In the genomic region with DNA sequence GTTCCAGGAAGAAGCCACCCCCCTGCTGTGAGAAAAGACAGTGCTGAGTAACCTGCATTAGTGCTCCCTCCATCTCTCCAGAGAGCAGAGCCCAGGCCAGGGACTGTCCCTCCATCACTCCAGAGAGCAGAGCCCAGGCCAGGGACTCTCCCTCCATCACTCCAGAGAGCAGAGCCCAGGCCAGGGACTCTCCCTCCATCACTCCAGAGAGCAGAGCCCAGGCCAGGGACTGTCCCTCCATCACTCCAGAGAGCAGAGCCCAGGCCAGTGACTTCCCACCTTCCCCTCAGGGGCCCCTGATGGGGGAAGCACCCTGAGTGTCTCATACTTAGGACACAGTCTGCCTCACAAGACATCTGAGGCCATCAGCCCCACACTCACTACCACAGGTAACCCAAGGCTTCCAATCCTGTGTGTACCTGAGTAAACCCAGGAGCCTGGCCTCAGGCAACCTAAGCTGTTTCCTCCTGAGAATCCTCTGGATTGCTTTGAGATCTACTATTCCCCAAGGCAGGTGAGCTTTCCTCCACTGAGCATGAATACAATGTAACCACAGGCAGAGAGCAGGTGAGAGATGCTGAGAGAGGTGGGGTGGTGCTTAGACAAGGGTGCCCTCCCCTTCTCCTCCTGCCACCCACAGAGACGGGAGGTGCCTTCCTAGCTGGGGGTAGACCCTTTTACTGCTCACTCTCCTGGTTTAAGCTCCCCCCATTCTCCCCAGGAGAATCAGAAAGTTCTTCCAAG, we compare ENCODE assay signal across 12 cellular contexts. TPM values are rescaled to one million over a fixed set of nuclear protein-coding genes. Genes with fewer than 3 reads are reported as not detected.
A peak's percentile ranks its signal among the peaks of the same experiment; 100 is the strongest.
DNase-seq lines count a peak whose midpoint lies in the region; ATAC-seq, FAIRE-seq and TF ChIP-seq lines count a peak whose summit lies in the region.
"Had no signal": no experiment of that assay in that cellular context is flagged by ENCODE, and none has a peak within 500 bp of the region (broad histone marks: within the 10 kb centered on the region; RNA-seq: fewer than 3 reads in every experiment).

No MANE protein-coding gene starts in this region.

- intact Hi-C loops in right lobe of liver (cut with DNase I) = no loop called here
- intact Hi-C loops in pancreas (cut with DNase I) = no loop called here

- POLR2A ChIA-PET in HEK293T (lab: Yijun Ruan, JAX) = interaction anchor here (0.6 kb wide), 1 partner anchor 146 kb away, joined by 3 read pairs; no protein-coding TSS in a partner anchor

- H3K36me3 ChIP-seq in H7 (replicated peaks; ENCODE audit: control insufficient read depth, insufficient read depth, low read length) (no peaks in the 10 kb centered on the region), right lobe of liver (no peaks in the 10 kb centered on the region), pancreas (no peaks in the 10 kb centered on the region)
- H3K36me3 ChIP-seq: upper lobe of left lung had no signal

- H3K9me3 ChIP-seq in right lobe of liver (no peaks in the 10 kb centered on the region), pancreas (no peaks in the 10 kb centered on the region)
- H3K9me3 ChIP-seq: upper lobe of left lung had no signal

- CTCF ChIA-PET in HEK293T (lab: Yijun Ruan, JAX) = no interaction called here

- H3K27ac ChIP-seq in right lobe of liver (no peak overlapping the region), pancreas (no peak overlapping the region)
- H3K27ac ChIP-seq: upper lobe of left lung had no signal

- H3K27me3 ChIP-seq in H7 (ENCODE audit: control insufficient read depth, insufficient read depth, low read length) (peaks cover 55% of the 10 kb centered on the region), right lobe of liver (peaks cover 7 to 13% of the 10 kb centered on the region in 2 donors), pancreas (peaks cover 0 to 28% (median 7%) of the 10 kb centered on the region in 4 donors)

- TF ChIP-seq CTCF in GM13976 (IDR thresholded peaks at IDR 0.05; ENCODE audit: borderline replicate concordance, control extremely low read depth, extremely low read depth, insufficient read depth, missing control alignments) = no peak
- no peak for TF ChIP-seq CTCF in right lobe of liver (IDR thresholded peaks at IDR 0.05)
- no peak for TF ChIP-seq CTCF in pancreas (IDR thresholded peaks at IDR 0.05)

- H3K4me1 ChIP-seq in right lobe of liver (peaks cover 0 to 6% (median 0%) of the 10 kb centered on the region in 4 donors), pancreas (peaks cover 0 to 2% (median 0%) of the 10 kb centered on the region in 3 donors)

- no peak for FAIRE-seq in pancreas (lab: Jason Lieb, UNC)

- no peak for TF ChIP-seq POLR2A in right lobe of liver (IDR thresholded peaks at IDR 0.05)

- in situ Hi-C loops in GM13976 (cut with MboI; ENCODE audit: low sequenced_read_pairs, unreplicated experiment) = no loop called here

- H3K4me3 ChIP-seq in H7 (ENCODE audit: insufficient read depth, low read depth, low read length) (no peak overlapping the region), right lobe of liver (no peak overlapping the region), pancreas (no peak overlapping the region)
- H3K4me3 ChIP-seq: upper lobe of left lung had no signal

- ATAC-seq in GM18870 (IDR thresholded peaks at IDR 0.05; ENCODE audit: unreplicated experiment) = peak; percentile 78
- peak; percentile 91 for ATAC-seq in HG03432 (IDR thresholded peaks at IDR 0.05; ENCODE audit: unreplicated experiment)
- ATAC-seq in right lobe of liver = no peak
- ATAC-seq in pancreas = no peak

- WGBS in right lobe of liver (ENCODE audit: insufficient coverage, low coverage, low lambda C conversion rate, missing lambda C conversion rate) = no CpG with 5 or more reads among the region's 1 CpG
- WGBS in pancreas, 2 donors = 17 to 21% methylated on average over 1 of the region's 1 CpG

- DNase-seq in GM13976 (ENCODE audit: low spot score) (peak; percentile 62), H7 (peak; percentile 19), right lobe of liver (no peak), pancreas (no peak), HEK293T (ENCODE audit: extremely low spot score) (no peak), DMS114 treated with DMSO at 0.1 percent for 48 hours (lab: John Stamatoyannopoulos, UW; ENCODE audit: unreplicated experiment) (no peak)
- DNase-seq: activated effector memory CD4-positive, alpha-beta T cell treated with anti-CD3 and anti-CD28 coated beads, Interleukin-2, amount 50 U/mL, for 16 hours; COR-L47; NCI-H146 had no signal

TF ChIP-seq in HEK293T, 16 proteins besides CTCF, POLR2A, EP300 and RAD21:
- TF ChIP-seq HDGF (IDR thresholded peaks at IDR 0.05; ENCODE audit: borderline replicate concordance) (no peak), BHLHE40 (IDR thresholded peaks at IDR 0.05; ENCODE audit: borderline replicate concordance) (no peak)

RNA-seq across cellular contexts. Expression of gene TBXT, which starts 4.9 kb away (rescaled TPM):
- 0.22 and 1.0 TPM in 2 replicates for total RNA-seq in H7 (2014; rRNA removed; shearing (Covaris generic))
- total RNA-seq in right lobe of liver (not detected), pancreas (not detected)
- polyA plus RNA-seq in pancreas = not detected

Comparison
In these comparisons a context has a peak if more than half of its experiments do, and no peak if none do; other contexts are left out.
1. DNase-seq: peak in GM13976 (single experiment) and H7 (single experiment); none in right lobe of liver (0 of 3), pancreas (0 of 6), HEK293T (single experiment) and DMS114 treated with DMSO at 0.1 percent for 48 hours (single experiment).
2. ATAC-seq: peak in GM18870 (single experiment) and HG03432 (single experiment); none in right lobe of liver (0 of 4) and pancreas (0 of 4).